Comparison of ENCODE assay signal across 31 cellular contexts in genomic region chr5:87126869-87127268, GRCh38.
DNase-seq lines count a peak whose midpoint lies in the region; ATAC-seq, FAIRE-seq and TF ChIP-seq lines count a peak whose summit lies in the region.
"Had no signal": no experiment of that assay in that cellular context is flagged by ENCODE, and none has a peak within 500 bp of the region (broad histone marks: within the 10 kb centered on the region; RNA-seq: fewer than 3 reads in every experiment).

No MANE protein-coding gene starts in this region.

- H3K4me1 Mint-ChIP-seq in activated T-cell treated with anti-CD3 and anti-CD28 coated beads, Interleukin-2, amount 50 U/mL, for 24 hours (ENCODE audit: low read depth): peaks cover 46% of the 10 kb centered on the region
- H3K4me1 Mint-ChIP-seq in astrocyte (ENCODE audit: low read depth, unreplicated experiment) (peaks cover 38% of the 10 kb centered on the region), natural killer cell (peaks cover 19 to 38% of the 10 kb centered on the region in 2 donors)
- H3K4me1 Mint-ChIP-seq: neural progenitor cell had no signal

- H3K27ac ChIP-seq in astrocyte (ENCODE audit: low read depth, low read length): peak overlapping the region; percentile 75
- H3K27ac ChIP-seq: gastroesophageal sphincter, hepatocyte, neural progenitor cell, parathyroid adenoma, PC-9, stomach, vagina had no signal

- H3K9ac ChIP-seq in Loucy (ENCODE audit: low read depth, low read length, poor library complexity, severe bottlenecking) (no peak overlapping the region), astrocyte (ENCODE audit: low read length) (peak overlapping the region; percentile 4)
- H3K9ac ChIP-seq: neural progenitor cell, parathyroid adenoma had no signal

- no peak for ATAC-seq in natural killer cell
- no peak for ATAC-seq in HG03097 (IDR thresholded peaks at IDR 0.05; ENCODE audit: low FRiP score, unreplicated experiment)
- ATAC-seq: gastroesophageal sphincter, GM23338 had no signal

- no peak for TF ChIP-seq CTCF in Loucy (conservative IDR thresholded peaks at IDR 0.05; ENCODE audit: low read length)
- TF ChIP-seq CTCF in astrocyte (IDR thresholded peaks at IDR 0.05; ENCODE audit: insufficient read depth, low read depth, low read length): no peak
- no peak for TF ChIP-seq CTCF in natural killer cell (IDR thresholded peaks at IDR 0.05)

- H3K27me3 ChIP-seq in Loucy (ENCODE audit: insufficient read depth, low read length, poor library complexity, severe bottlenecking): no peaks in the 10 kb centered on the region
- H3K27me3 ChIP-seq in astrocyte (ENCODE audit: insufficient read depth, low read length): no peaks in the 10 kb centered on the region
- H3K27me3 ChIP-seq: gastroesophageal sphincter, neural progenitor cell, stomach, vagina had no signal

- no peaks in the 10 kb centered on the region for H3K36me3 Mint-ChIP-seq in activated T-cell treated with anti-CD3 and anti-CD28 coated beads, Interleukin-2, amount 50 U/mL, for 24 hours (ENCODE audit: low read depth)
- H3K36me3 Mint-ChIP-seq in astrocyte (ENCODE audit: low read depth, unreplicated experiment) (no peaks in the 10 kb centered on the region), natural killer cell (no peaks in the 10 kb centered on the region)
- H3K36me3 Mint-ChIP-seq: memory B cell, neural progenitor cell had no signal

- H3K9me3 Mint-ChIP-seq in activated T-cell treated with anti-CD3 and anti-CD28 coated beads, Interleukin-2, amount 50 U/mL, for 24 hours: peaks cover 2% of the 10 kb centered on the region
- H3K9me3 Mint-ChIP-seq in astrocyte (ENCODE audit: unreplicated experiment): no peaks in the 10 kb centered on the region
- no peaks in the 10 kb centered on the region for H3K9me3 Mint-ChIP-seq in natural killer cell
- H3K9me3 Mint-ChIP-seq: GM23338, memory B cell, neural progenitor cell had no signal

- H4K20me1 ChIP-seq in Loucy (ENCODE audit: insufficient read depth, low read length, poor library complexity, severe bottlenecking): no peaks in the 10 kb centered on the region
- H4K20me1 ChIP-seq in astrocyte (ENCODE audit: insufficient read depth, low read length): no peaks in the 10 kb centered on the region

- H3K4me3 Mint-ChIP-seq in activated T-cell treated with anti-CD3 and anti-CD28 coated beads, Interleukin-2, amount 50 U/mL, for 24 hours: no peak overlapping the region
- H3K4me3 Mint-ChIP-seq in astrocyte (ENCODE audit: unreplicated experiment) (no peak overlapping the region), natural killer cell (no peak overlapping the region)
- H3K4me3 Mint-ChIP-seq: activated CD4-positive, alpha-beta T cell treated with anti-CD3 and anti-CD28 coated beads for 36 hours; GM23338; memory B cell; neural progenitor cell; T-helper 2 cell treated with Interferon-gamma antibody and Interleukin-4, amounts not matched to agents 5 μg/mL and 100 μg/mL, for 36 hours had no signal

- H3K4me3 ChIP-seq in Loucy (ENCODE audit: low read length, poor library complexity, severe bottlenecking) (peak overlapping the region; percentile 18), astrocyte (ENCODE audit: insufficient read depth, low read depth, low read length) (no peak overlapping the region)
- H3K4me3 ChIP-seq: gastroesophageal sphincter, GM23338, hepatocyte, neural progenitor cell, PC-9, stomach, vagina had no signal

- H2AFZ ChIP-seq in Loucy (ENCODE audit: low read length): peak overlapping the region; percentile 54; the same call in 1 of the 2 replicates
- H2AFZ ChIP-seq in astrocyte (ENCODE audit: low read depth, low read length): no peak overlapping the region
- H2AFZ ChIP-seq: GM23338, hepatocyte, neural progenitor cell, parathyroid adenoma, PC-9 had no signal

- H3K4me1 ChIP-seq in Loucy (ENCODE audit: insufficient read depth, low read length, poor library complexity, severe bottlenecking): peaks cover 33% of the 10 kb centered on the region
- peaks cover 35% of the 10 kb centered on the region for H3K4me1 ChIP-seq in astrocyte (ENCODE audit: insufficient read depth, low read length)
- H3K4me1 ChIP-seq: gastroesophageal sphincter, neural progenitor cell, parathyroid adenoma, vagina had no signal

- FAIRE-seq in astrocyte (lab: Jason Lieb, UNC): no peak
- FAIRE-seq: endothelial cell of umbilical vein had no signal

- H3F3A ChIP-seq in Loucy (ENCODE audit: low read depth): no peaks in the 10 kb centered on the region

- peak overlapping the region; percentile 68 for H3K27ac Mint-ChIP-seq in activated T-cell treated with anti-CD3 and anti-CD28 coated beads, Interleukin-2, amount 50 U/mL, for 24 hours
- peak overlapping the region; percentile 93 for H3K27ac Mint-ChIP-seq in astrocyte (ENCODE audit: unreplicated experiment)
- H3K27ac Mint-ChIP-seq in natural killer cell: peak overlapping the region; percentile 2 to 21
- H3K27ac Mint-ChIP-seq: GM23338; memory B cell; neural progenitor cell; T-helper 2 cell treated with Interferon-gamma antibody and Interleukin-4, amounts not matched to agents 5 μg/mL and 100 μg/mL, for 36 hours had no signal

- H3K27me3 Mint-ChIP-seq in activated T-cell treated with anti-CD3 and anti-CD28 coated beads, Interleukin-2, amount 50 U/mL, for 24 hours: no peaks in the 10 kb centered on the region
- H3K27me3 Mint-ChIP-seq in astrocyte (ENCODE audit: low read depth, unreplicated experiment) (no peaks in the 10 kb centered on the region), natural killer cell (ENCODE audit: low read depth in 2 of 2) (no peaks in the 10 kb centered on the region)
- H3K27me3 Mint-ChIP-seq: memory B cell had no signal

- H3K79me2 ChIP-seq in Loucy (ENCODE audit: insufficient read depth, low read length) (no peaks in the 10 kb centered on the region), astrocyte (ENCODE audit: insufficient read depth, low read length) (no peaks in the 10 kb centered on the region)
- H3K79me2 ChIP-seq: hepatocyte, parathyroid adenoma had no signal

- intact Hi-C loops in natural killer cell (cut with micrococcal nuclease): no loop called here

- H3K36me3 ChIP-seq in Loucy (ENCODE audit: insufficient read depth, low read length) (no peaks in the 10 kb centered on the region), astrocyte (ENCODE audit: insufficient read depth, low read length) (no peaks in the 10 kb centered on the region)
- H3K36me3 ChIP-seq: gastroesophageal sphincter, neural progenitor cell, stomach, vagina had no signal

- no peak for DNase-seq in activated T-cell treated with anti-CD3 and anti-CD28 coated beads, Interleukin-2, amount 50 U/mL, for 24 hours
- no peak for DNase-seq in activated T-cell treated with anti-CD3 and anti-CD28 coated beads for 4 hours
- no peak for DNase-seq in astrocyte (ENCODE audit: low read depth)
- no peak for DNase-seq in natural killer cell
- DNase-seq in NCI-H748 (lab: John Stamatoyannopoulos, UW; ENCODE audit: unreplicated experiment): no peak
- no peak for DNase-seq in NCI-H1417 (lab: John Stamatoyannopoulos, UW)
- DNase-seq: activated CD4-positive, alpha-beta T cell treated with anti-CD3 and anti-CD28 coated beads for 36 hours; activated naive CD4-positive, alpha-beta T cell; activated T-cell treated with anti-CD3 and anti-CD28 coated beads, Interleukin-2, amount 50 U/mL, for 48 hours; DND-41; KBM-7; MM.1S; NCI-H1105 treated with DMSO at 0.1 percent for 48 hours; NCI-H2029 treated with DMSO at 0.1 percent for 48 hours; NCI-H524 treated with DMSO at 0.1 percent for 48 hours; PC-9; retina; SHP77 treated with DMSO at 0.1 percent for 48 hours; stimulated activated CD4-positive, alpha-beta T cell treated with anti-CD3 and anti-CD28 coated beads, Interleukin-2, amount 100 ng/mL, for 24 hours; stomach had no signal

- H3K4me2 ChIP-seq in Loucy (ENCODE audit: low read depth, low read length, poor library complexity, severe bottlenecking) (peak overlapping the region; percentile 12), astrocyte (ENCODE audit: low read length) (peak overlapping the region; percentile 65)
- H3K4me2 ChIP-seq: GM23338, hepatocyte, neural progenitor cell, PC-9 had no signal

- H3K9me2 ChIP-seq in Loucy (replicated peaks; ENCODE audit: low read depth, low read length): no peaks in the 10 kb centered on the region

- no peaks in the 10 kb centered on the region for H3K9me3 ChIP-seq in Loucy (ENCODE audit: insufficient read depth, low read depth, low read length)
- no peaks in the 10 kb centered on the region for H3K9me3 ChIP-seq in astrocyte (ENCODE audit: insufficient read depth, low read depth, low read length)
- H3K9me3 ChIP-seq: gastroesophageal sphincter, stomach, vagina had no signal

Comparison
In these comparisons a context has a peak if more than half of its experiments do, and no peak if none do; other contexts are left out.
1. H3K27ac Mint-ChIP-seq: peak in every context shown above with its lines; median percentile 93 in astrocyte; 68 in activated T-cell treated with anti-CD3 and anti-CD28 coated beads, Interleukin-2, amount 50 U/mL, for 24 hours; 12 in natural killer cell.